Comparison of ENCODE assay signal across 30 cellular contexts in genomic region chr6:146881228-146882181, GRCh38.
DNase-seq lines count a peak whose midpoint lies in the region; ATAC-seq, FAIRE-seq and TF ChIP-seq lines count a peak whose summit lies in the region.
"Had no signal": no experiment of that assay in that cellular context is flagged by ENCODE, and none has a peak within 500 bp of the region (broad histone marks: within the 10 kb centered on the region; RNA-seq: fewer than 3 reads in every experiment).

No MANE protein-coding gene starts in this region.

- H3K36me3 Mint-ChIP-seq in CD8-positive, alpha-beta memory T cell, result no peaks in the 10 kb centered on the region
- peaks cover 2% of the 10 kb centered on the region for H3K36me3 Mint-ChIP-seq in astrocyte (ENCODE audit: low read depth, unreplicated experiment)
- H3K36me3 Mint-ChIP-seq: activated CD4-positive, alpha-beta memory T cell treated with anti-CD3 and anti-CD28 coated beads for 36 hours; T-cell had no signal

- no peak overlapping the region for H3K4me2 ChIP-seq in astrocyte (ENCODE audit: low read length)
- H3K4me2 ChIP-seq: A549 had no signal

- ATAC-seq in Panc1, result no peak
- no peak for ATAC-seq in body of pancreas
- ATAC-seq in HG03135 (IDR thresholded peaks at IDR 0.05; ENCODE audit: unreplicated experiment), result no peak
- ATAC-seq: A549; activated T-cell treated with anti-CD3 and anti-CD28 coated beads, Interleukin-2, amount 50 U/mL, for 72 hours; heart right ventricle; sciatic nerve; T-cell had no signal

- CTCF ChIA-PET in CD8-positive, alpha-beta memory T cell (lab: Charles Lee), result no interaction called here
- CTCF ChIA-PET in Panc1 (lab: Charles Lee), result no interaction called here

- H3K9me3 ChIP-seq in CD8-positive, alpha-beta memory T cell (ENCODE audit: low read length), result no peaks in the 10 kb centered on the region
- H3K9me3 ChIP-seq in Panc1 (ENCODE audit: control insufficient read depth, insufficient read depth, low read depth, low read length), result no peaks in the 10 kb centered on the region
- no peaks in the 10 kb centered on the region for H3K9me3 ChIP-seq in astrocyte (ENCODE audit: insufficient read depth, low read depth, low read length)
- H3K9me3 ChIP-seq in mesodermal cell (ENCODE audit: control insufficient read depth, low read length), result no peaks in the 10 kb centered on the region
- H3K9me3 ChIP-seq in body of pancreas, result no peaks in the 10 kb centered on the region
- H3K9me3 ChIP-seq: A549, HAP-1, heart right ventricle, prostate gland, transverse colon had no signal

- no peaks in the 10 kb centered on the region for H3K4me1 Mint-ChIP-seq in CD8-positive, alpha-beta memory T cell
- peaks cover 9% of the 10 kb centered on the region for H3K4me1 Mint-ChIP-seq in astrocyte (ENCODE audit: low read depth, unreplicated experiment)
- H3K4me1 Mint-ChIP-seq: central memory CD8-positive, alpha-beta T cell had no signal

- BruUV-seq in Panc1 (replicated peaks; lab: Mats Ljungman, UMichigan), result no TSS peak

- TF ChIP-seq CTCF in Panc1 (IDR thresholded peaks at IDR 0.05) (no peak), astrocyte (IDR thresholded peaks at IDR 0.05; ENCODE audit: insufficient read depth, low read depth, low read length) (no peak), body of pancreas (IDR thresholded peaks at IDR 0.05) (no peak)

- no peaks in the 10 kb centered on the region for H3K4me1 ChIP-seq in CD8-positive, alpha-beta memory T cell (ENCODE audit: insufficient read depth, low read length)
- no peaks in the 10 kb centered on the region for H3K4me1 ChIP-seq in Panc1 (ENCODE audit: control insufficient read depth, insufficient read depth, low read length)
- no peaks in the 10 kb centered on the region for H3K4me1 ChIP-seq in astrocyte (ENCODE audit: insufficient read depth, low read length)
- H3K4me1 ChIP-seq in mesodermal cell (ENCODE audit: control insufficient read depth, insufficient read depth, low read length, poor library complexity, severe bottlenecking), result peaks cover 29% of the 10 kb centered on the region
- H3K4me1 ChIP-seq in body of pancreas, result peaks cover 8% of the 10 kb centered on the region
- H3K4me1 ChIP-seq: HAP-1, prostate gland had no signal

- no peak overlapping the region for H2AFZ ChIP-seq in astrocyte (ENCODE audit: low read depth, low read length)

- no peak overlapping the region for H3K9ac ChIP-seq in astrocyte (ENCODE audit: low read length)

- POLR2A ChIA-PET in CD8-positive, alpha-beta memory T cell (lab: Charles Lee), result no interaction called here
- POLR2A ChIA-PET in Panc1 (lab: Charles Lee), result no interaction called here

- no peak overlapping the region for H3K4me3 Mint-ChIP-seq in CD8-positive, alpha-beta memory T cell
- H3K4me3 Mint-ChIP-seq in astrocyte (ENCODE audit: unreplicated experiment), result no peak overlapping the region
- H3K4me3 Mint-ChIP-seq: activated CD4-positive, alpha-beta memory T cell treated with anti-CD3 and anti-CD28 coated beads for 36 hours; activated T-cell treated with anti-CD3 and anti-CD28 coated beads, Interleukin-2, amount 50 U/mL, for 72 hours; CD4-positive, alpha-beta T cell; central memory CD8-positive, alpha-beta T cell; T-cell had no signal

- no peak overlapping the region for H3K4me3 ChIP-seq in CD8-positive, alpha-beta memory T cell (ENCODE audit: low read length)
- no peak overlapping the region for H3K4me3 ChIP-seq in Panc1 (ENCODE audit: low read depth in 2 of 2, low read length in 2 of 2)
- no peak overlapping the region for H3K4me3 ChIP-seq in astrocyte (ENCODE audit: insufficient read depth, low read depth, low read length)
- no peak overlapping the region for H3K4me3 ChIP-seq in mesodermal cell (ENCODE audit: extremely low read depth, insufficient read depth, low read length, poor library complexity, severe bottlenecking)
- no peak overlapping the region for H3K4me3 ChIP-seq in body of pancreas
- H3K4me3 ChIP-seq: A549, HAP-1, heart right ventricle, prostate gland, transverse colon had no signal

- WGBS in mesodermal cell (ENCODE audit: insufficient coverage in 2 of 2), 2 experiments, result 77 to 86% methylated on average over 7 to 8 of the region's 9 CpGs
- 82 to 84% methylated on average over 9 of the region's 9 CpGs for WGBS in body of pancreas, 2 donors

- no peaks in the 10 kb centered on the region for H3K36me3 ChIP-seq in CD8-positive, alpha-beta memory T cell (ENCODE audit: insufficient read depth, low read length)
- H3K36me3 ChIP-seq in Panc1 (ENCODE audit: control insufficient read depth, insufficient read depth, low read length) (no peaks in the 10 kb centered on the region), astrocyte (ENCODE audit: insufficient read depth, low read length) (no peaks in the 10 kb centered on the region), mesodermal cell (ENCODE audit: control insufficient read depth, insufficient read depth, low read length) (no peaks in the 10 kb centered on the region), body of pancreas (replicated peaks in 1 of 2; ENCODE audit: insufficient read depth in 1 of 2, low read depth in 2 of 2) (no peaks in the 10 kb centered on the region)
- H3K36me3 ChIP-seq: HAP-1, heart right ventricle, prostate gland, transverse colon had no signal

- H3K9me3 Mint-ChIP-seq in CD8-positive, alpha-beta memory T cell, result no peaks in the 10 kb centered on the region
- no peaks in the 10 kb centered on the region for H3K9me3 Mint-ChIP-seq in astrocyte (ENCODE audit: unreplicated experiment)
- H3K9me3 Mint-ChIP-seq: activated CD4-positive, alpha-beta memory T cell treated with anti-CD3 and anti-CD28 coated beads for 36 hours; CD4-positive, alpha-beta T cell; central memory CD8-positive, alpha-beta T cell; T-cell had no signal

- H3K27ac Mint-ChIP-seq in CD8-positive, alpha-beta memory T cell, result no peak overlapping the region
- H3K27ac Mint-ChIP-seq in astrocyte (ENCODE audit: unreplicated experiment), result peak overlapping the region; percentile 43
- H3K27ac Mint-ChIP-seq: activated CD4-positive, alpha-beta memory T cell treated with anti-CD3 and anti-CD28 coated beads for 36 hours; activated T-cell treated with anti-CD3 and anti-CD28 coated beads, Interleukin-2, amount 50 U/mL, for 72 hours; CD4-positive, alpha-beta T cell; T-cell had no signal

- no peak for TF ChIP-seq POLR2A in body of pancreas (IDR thresholded peaks at IDR 0.05)

- H3K79me2 ChIP-seq in astrocyte (ENCODE audit: insufficient read depth, low read length), result no peaks in the 10 kb centered on the region

- no peak for DNase-seq in CD8-positive, alpha-beta memory T cell
- DNase-seq in Panc1 (ENCODE audit: low read depth, low spot score) (no peak), astrocyte (ENCODE audit: low read depth) (no peak), activated gamma-delta T cell (lab: John Stamatoyannopoulos, UW) (no peak), body of pancreas (no peak), NCI-H748 treated with DMSO at 0.1 percent for 48 hours (lab: John Stamatoyannopoulos, UW) (no peak)
- DNase-seq: activated CD4-positive, alpha-beta memory T cell treated with anti-CD3 and anti-CD28 coated beads for 36 hours; activated CD4-positive, alpha-beta T cell treated with anti-CD3 and anti-CD28 coated beads for 1 hour; activated naive CD4-positive, alpha-beta T cell treated with Interleukin-2 at 50 U/mL for 16 hours; activated T-cell treated with anti-CD3 and anti-CD28 coated beads, Interleukin-2, amount 50 U/mL, for 72 hours; AML-193; CD4-positive, alpha-beta T cell; heart right ventricle; Karpas-422; NCI-H1436 treated with DMSO at 0.1 percent for 48 hours; NCI-H446; NCI-H774; stimulated activated CD4-positive, alpha-beta T cell treated with anti-CD3 and anti-CD28 coated beads, Interleukin-4, amount 100 ng/mL, for 4 hours; T-cell; transverse colon had no signal

- H3K27ac ChIP-seq in CD8-positive, alpha-beta memory T cell (ENCODE audit: low read depth, low read length), result peak overlapping the region; percentile 29
- H3K27ac ChIP-seq in Panc1 (ENCODE audit: low read length) (peak overlapping the region; percentile 2; the same call in 1 of the 2 replicates), astrocyte (ENCODE audit: low read depth, low read length) (no peak overlapping the region), mesodermal cell (ENCODE audit: low read depth, low read length, severe bottlenecking) (peak overlapping the region; percentile 8), body of pancreas (no peak overlapping the region)
- H3K27ac ChIP-seq: A549, heart right ventricle, prostate gland, transverse colon had no signal

- no peaks in the 10 kb centered on the region for H3K27me3 ChIP-seq in CD8-positive, alpha-beta memory T cell (ENCODE audit: insufficient read depth, low read length, poor library complexity, severe bottlenecking)
- no peaks in the 10 kb centered on the region for H3K27me3 ChIP-seq in Panc1 (ENCODE audit: control insufficient read depth, insufficient read depth, low read length)
- H3K27me3 ChIP-seq in astrocyte (ENCODE audit: insufficient read depth, low read length), result no peaks in the 10 kb centered on the region
- H3K27me3 ChIP-seq in body of pancreas, result no peaks in the 10 kb centered on the region
- H3K27me3 ChIP-seq: heart right ventricle, transverse colon had no signal

- H4K20me1 ChIP-seq in astrocyte (ENCODE audit: insufficient read depth, low read length), result no peaks in the 10 kb centered on the region

- in situ Hi-C loops in Panc1 (cut with HindIII; ENCODE audit: low pct_unique_long_range_greater_than_20kb, low sequenced_read_pairs), result no loop called here

- H3K27me3 Mint-ChIP-seq in CD8-positive, alpha-beta memory T cell, result peaks cover 3 to 7% of the 10 kb centered on the region in 2 donors
- H3K27me3 Mint-ChIP-seq in astrocyte (ENCODE audit: low read depth, unreplicated experiment), result no peaks in the 10 kb centered on the region
- H3K27me3 Mint-ChIP-seq: CD4-positive, alpha-beta T cell had no signal

- no peak for FAIRE-seq in astrocyte (lab: Jason Lieb, UNC)
- FAIRE-seq: A549, D721Med, endometrium, frontal cortex had no signal

- intact Hi-C loops in Panc1 (cut with micrococcal nuclease; ENCODE audit: unreplicated experiment), result no loop called here
- intact Hi-C loops in body of pancreas (cut with DNase I), result no loop called here

Comparison
In these comparisons a context has a peak if more than half of its experiments do, and no peak if none do; other contexts are left out.
1. H3K27ac ChIP-seq: peak in CD8-positive, alpha-beta memory T cell (single experiment), Panc1 (single experiment) and mesodermal cell (single experiment); none in astrocyte (single experiment) and body of pancreas (0 of 4).